ENCODE assay signal across 10 cellular contexts in the genomic region with DNA sequence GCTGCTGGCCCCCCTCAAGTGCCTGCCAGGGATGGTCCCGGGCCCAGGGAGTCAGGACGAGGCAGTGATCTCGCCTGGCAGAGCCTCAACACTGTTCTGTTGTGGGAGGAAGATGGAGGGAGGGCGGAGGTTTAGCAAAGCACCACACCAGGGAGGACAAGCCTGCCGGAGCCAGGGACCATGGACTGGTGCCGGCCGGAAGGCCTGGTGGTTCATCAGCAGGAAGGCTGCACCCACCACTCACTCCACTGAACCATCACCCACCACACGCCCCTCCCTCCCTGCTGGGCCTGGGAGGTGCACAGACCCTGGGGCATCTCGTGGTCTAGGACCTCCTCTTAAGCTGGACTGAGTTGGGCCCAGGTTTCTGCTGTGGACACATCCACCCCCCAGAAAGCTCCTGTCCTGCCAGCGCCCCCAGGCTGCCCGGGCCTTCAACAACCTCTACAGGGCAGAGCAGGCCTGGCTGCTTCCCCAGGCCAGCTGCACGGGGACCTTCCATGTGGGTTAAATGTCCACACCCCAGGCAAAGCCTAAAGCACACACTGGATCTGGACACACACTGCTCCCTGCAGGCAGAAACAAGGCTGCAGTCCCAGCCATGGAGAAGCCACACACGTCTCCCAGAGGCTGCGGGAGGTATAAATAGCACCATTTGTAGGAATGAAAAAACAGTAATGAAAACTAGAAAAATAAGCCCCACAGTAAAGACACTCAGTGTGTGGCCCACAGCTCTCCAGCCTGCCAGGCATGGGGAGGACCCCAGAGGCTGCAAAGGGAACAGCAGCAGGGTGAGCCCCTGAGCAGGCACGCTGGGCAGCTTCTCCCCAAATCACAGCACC. TPM values are rescaled to one million over a fixed set of nuclear protein-coding genes. Genes with fewer than 3 reads are reported as not detected.
DNase-seq lines count a peak whose midpoint lies in the region; ATAC-seq and TF ChIP-seq lines count a peak whose summit lies in the region.
"Had no signal": no experiment of that assay in that cellular context is flagged by ENCODE, and none has a peak within 500 bp of the region (broad histone marks: within the 10 kb centered on the region; RNA-seq: fewer than 3 reads in every experiment).

No MANE protein-coding gene starts in this region.

- no peaks in the 10 kb centered on the region for H3K27me3 Mint-ChIP-seq in stimulated activated naive B cell treated with anti-CD40 and anti-IgM and Interleukin-4, amounts not matched to agents 10 μg/mL and 1 μg/mL and 100 μg/mL, for 72 hours

- H3K4me3 Mint-ChIP-seq in stimulated activated naive B cell treated with anti-CD40 and anti-IgM and Interleukin-4, amounts not matched to agents 10 μg/mL and 1 μg/mL and 100 μg/mL, for 72 hours = no peak overlapping the region

- H3K36me3 ChIP-seq in H7 (replicated peaks; ENCODE audit: control insufficient read depth, insufficient read depth, low read length) = no peaks in the 10 kb centered on the region; the same call in none of the 2 replicates

- no peaks in the 10 kb centered on the region for H3K27me3 ChIP-seq in H7 (ENCODE audit: control insufficient read depth, insufficient read depth, low read length)
- H3K27me3 ChIP-seq: neutrophil had no signal

- H3K36me3 Mint-ChIP-seq in stimulated activated naive B cell treated with anti-CD40 and anti-IgM and Interleukin-4, amounts not matched to agents 10 μg/mL and 1 μg/mL and 100 μg/mL, for 72 hours = peaks cover 11 to 18% of the 10 kb centered on the region in 2 donors

- no peak overlapping the region for H3K4me3 ChIP-seq in H7 (ENCODE audit: insufficient read depth, low read depth, low read length)
- H3K4me3 ChIP-seq: HAP-1 had no signal

- ATAC-seq in SK-N-SH treated with all-trans-retinoic acid at 6 μM for 48 hours (peak; percentile 56), HG02981 (IDR thresholded peaks at IDR 0.05; ENCODE audit: unreplicated experiment) (no peak)
- peak; percentile 53 to 59 for ATAC-seq in stimulated activated naive B cell treated with anti-CD40 and anti-IgM and Interleukin-4, amounts not matched to agents 10 μg/mL and 1 μg/mL and 100 μg/mL, for 72 hours (replicated peaks)

- no peaks in the 10 kb centered on the region for H3K9me3 Mint-ChIP-seq in stimulated activated naive B cell treated with anti-CD40 and anti-IgM and Interleukin-4, amounts not matched to agents 10 μg/mL and 1 μg/mL and 100 μg/mL, for 72 hours

- H3K4me1 Mint-ChIP-seq in stimulated activated naive B cell treated with anti-CD40 and anti-IgM and Interleukin-4, amounts not matched to agents 10 μg/mL and 1 μg/mL and 100 μg/mL, for 72 hours = peaks cover 6 to 42% of the 10 kb centered on the region in 2 donors

- peak overlapping the region; percentile 47 for H3K27ac Mint-ChIP-seq in stimulated activated naive B cell treated with anti-CD40 and anti-IgM and Interleukin-4, amounts not matched to agents 10 μg/mL and 1 μg/mL and 100 μg/mL, for 72 hours

- DNase-seq in H7 (peak; percentile 83), foreskin melanocyte (peak; percentile 65), DMS79 (lab: John Stamatoyannopoulos, UW) (no peak), NCI-H187 treated with DMSO at 0.1 percent for 48 hours (lab: John Stamatoyannopoulos, UW) (no peak), kidney tubule cell (ENCODE audit: low spot score) (no peak)
- DNase-seq in stimulated activated naive B cell treated with anti-CD40 and anti-IgM and Interleukin-4, amounts not matched to agents 10 μg/mL and 1 μg/mL and 100 μg/mL, for 72 hours = no peak

TF ChIP-seq in SK-N-SH treated with all-trans-retinoic acid at 6 μM for 48 hours, 23 proteins besides CTCF, POLR2A, EP300 and RAD21:
- TF ChIP-seq, protein P1, sequence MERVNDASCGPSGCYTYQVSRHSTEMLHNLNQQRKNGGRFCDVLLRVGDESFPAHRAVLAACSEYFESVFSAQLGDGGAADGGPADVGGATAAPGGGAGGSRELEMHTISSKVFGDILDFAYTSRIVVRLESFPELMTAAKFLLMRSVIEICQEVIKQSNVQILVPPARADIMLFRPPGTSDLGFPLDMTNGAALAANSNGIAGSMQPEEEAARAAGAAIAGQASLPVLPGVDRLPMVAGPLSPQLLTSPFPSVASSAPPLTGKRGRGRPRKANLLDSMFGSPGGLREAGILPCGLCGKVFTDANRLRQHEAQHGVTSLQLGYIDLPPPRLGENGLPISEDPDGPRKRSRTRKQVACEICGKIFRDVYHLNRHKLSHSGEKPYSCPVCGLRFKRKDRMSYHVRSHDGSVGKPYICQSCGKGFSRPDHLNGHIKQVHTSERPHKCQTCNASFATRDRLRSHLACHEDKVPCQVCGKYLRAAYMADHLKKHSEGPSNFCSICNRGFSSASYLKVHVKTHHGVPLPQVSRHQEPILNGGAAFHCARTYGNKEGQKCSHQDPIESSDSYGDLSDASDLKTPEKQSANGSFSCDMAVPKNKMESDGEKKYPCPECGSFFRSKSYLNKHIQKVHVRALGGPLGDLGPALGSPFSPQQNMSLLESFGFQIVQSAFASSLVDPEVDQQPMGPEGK (CRISPR knock-in tag; IDR thresholded peaks at IDR 0.05; ENCODE audit: borderline replicate concordance) = no peak
- no peak for TF ChIP-seq TCF4 (CRISPR knock-in tag; IDR thresholded peaks at IDR 0.05; ENCODE audit: borderline replicate concordance)
- TF ChIP-seq, protein P2, sequence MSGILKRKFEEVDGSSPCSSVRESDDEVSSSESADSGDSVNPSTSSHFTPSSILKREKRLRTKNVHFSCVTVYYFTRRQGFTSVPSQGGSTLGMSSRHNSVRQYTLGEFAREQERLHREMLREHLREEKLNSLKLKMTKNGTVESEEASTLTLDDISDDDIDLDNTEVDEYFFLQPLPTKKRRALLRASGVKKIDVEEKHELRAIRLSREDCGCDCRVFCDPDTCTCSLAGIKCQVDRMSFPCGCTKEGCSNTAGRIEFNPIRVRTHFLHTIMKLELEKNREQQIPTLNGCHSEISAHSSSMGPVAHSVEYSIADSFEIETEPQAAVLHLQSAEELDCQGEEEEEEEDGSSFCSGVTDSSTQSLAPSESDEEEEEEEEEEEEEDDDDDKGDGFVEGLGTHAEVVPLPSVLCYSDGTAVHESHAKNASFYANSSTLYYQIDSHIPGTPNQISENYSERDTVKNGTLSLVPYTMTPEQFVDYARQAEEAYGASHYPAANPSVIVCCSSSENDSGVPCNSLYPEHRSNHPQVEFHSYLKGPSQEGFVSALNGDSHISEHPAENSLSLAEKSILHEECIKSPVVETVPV (CRISPR knock-in tag; IDR thresholded peaks at IDR 0.05) = no peak
- no peak for TF ChIP-seq OSR1 (CRISPR knock-in tag; IDR thresholded peaks at IDR 0.05)
- no peak for TF ChIP-seq ZFP30 (CRISPR knock-in tag; IDR thresholded peaks at IDR 0.05)
- TF ChIP-seq BACH2 (CRISPR knock-in tag; IDR thresholded peaks at IDR 0.05; ENCODE audit: borderline replicate concordance) = no peak
- no peak for TF ChIP-seq ZFP3 (CRISPR knock-in tag; IDR thresholded peaks at IDR 0.05)
- TF ChIP-seq, protein P3, sequence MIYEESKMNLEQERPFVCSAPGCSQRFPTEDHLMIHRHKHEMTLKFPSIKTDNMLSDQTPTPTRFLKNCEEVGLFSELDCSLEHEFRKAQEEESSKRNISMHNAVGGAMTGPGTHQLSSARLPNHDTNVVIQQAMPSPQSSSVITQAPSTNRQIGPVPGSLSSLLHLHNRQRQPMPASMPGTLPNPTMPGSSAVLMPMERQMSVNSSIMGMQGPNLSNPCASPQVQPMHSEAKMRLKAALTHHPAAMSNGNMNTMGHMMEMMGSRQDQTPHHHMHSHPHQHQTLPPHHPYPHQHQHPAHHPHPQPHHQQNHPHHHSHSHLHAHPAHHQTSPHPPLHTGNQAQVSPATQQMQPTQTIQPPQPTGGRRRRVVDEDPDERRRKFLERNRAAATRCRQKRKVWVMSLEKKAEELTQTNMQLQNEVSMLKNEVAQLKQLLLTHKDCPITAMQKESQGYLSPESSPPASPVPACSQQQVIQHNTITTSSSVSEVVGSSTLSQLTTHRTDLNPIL (CRISPR knock-in tag; IDR thresholded peaks at IDR 0.05; ENCODE audit: low read depth) = no peak
- TF ChIP-seq CSDC2 (CRISPR knock-in tag; IDR thresholded peaks at IDR 0.05) = no peak
- TF ChIP-seq, protein P4, sequence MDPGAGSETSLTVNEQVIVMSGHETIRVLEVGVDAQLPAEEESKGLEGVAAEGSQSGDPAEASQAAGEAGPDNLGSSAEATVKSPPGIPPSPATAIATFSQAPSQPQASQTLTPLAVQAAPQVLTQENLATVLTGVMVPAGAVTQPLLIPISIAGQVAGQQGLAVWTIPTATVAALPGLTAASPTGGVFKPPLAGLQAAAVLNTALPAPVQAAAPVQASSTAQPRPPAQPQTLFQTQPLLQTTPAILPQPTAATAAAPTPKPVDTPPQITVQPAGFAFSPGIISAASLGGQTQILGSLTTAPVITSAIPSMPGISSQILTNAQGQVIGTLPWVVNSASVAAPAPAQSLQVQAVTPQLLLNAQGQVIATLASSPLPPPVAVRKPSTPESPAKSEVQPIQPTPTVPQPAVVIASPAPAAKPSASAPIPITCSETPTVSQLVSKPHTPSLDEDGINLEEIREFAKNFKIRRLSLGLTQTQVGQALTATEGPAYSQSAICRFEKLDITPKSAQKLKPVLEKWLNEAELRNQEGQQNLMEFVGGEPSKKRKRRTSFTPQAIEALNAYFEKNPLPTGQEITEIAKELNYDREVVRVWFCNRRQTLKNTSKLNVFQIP (CRISPR knock-in tag; IDR thresholded peaks at IDR 0.05; ENCODE audit: borderline replicate concordance, low read depth) = no peak
- no peak for TF ChIP-seq TOX (CRISPR knock-in tag; IDR thresholded peaks at IDR 0.05; ENCODE audit: borderline replicate concordance)
- no peak for TF ChIP-seq ZNF565 (CRISPR knock-in tag; conservative IDR thresholded peaks at IDR 0.05; ENCODE audit: low read depth)

RNA-seq across cellular contexts. Expression of a gene that starts 10.4 kb away (rescaled TPM):
- 13.6 and 14.3 TPM in 2 replicates for total RNA-seq in H7 (2014; rRNA removed; shearing (Covaris generic))

RNA-seq across cellular contexts. Expression of a gene that starts 23.9 kb away (rescaled TPM):
- total RNA-seq in H7 (2014; rRNA removed; shearing (Covaris generic)) = 80.7 and 94.3 TPM in 2 replicates

RNA-seq across cellular contexts. Expression of a gene that starts 38.9 kb away (rescaled TPM):
- 105 and 113 TPM in 2 replicates for total RNA-seq in H7 (2014; rRNA removed; shearing (Covaris generic))

RNA-seq across cellular contexts. Expression of a gene that starts 49.1 kb away (rescaled TPM):
- 25.6 and 32.7 TPM in 2 replicates for total RNA-seq in H7 (2014; rRNA removed; shearing (Covaris generic))

Comparison
In these comparisons a context has a peak if more than half of its experiments do, and no peak if none do; other contexts are left out.
1. DNase-seq: peak in H7 (single experiment) and foreskin melanocyte (single experiment); none in stimulated activated naive B cell treated with anti-CD40 and anti-IgM and Interleukin-4, amounts not matched to agents 10 μg/mL and 1 μg/mL and 100 μg/mL, for 72 hours (single experiment), DMS79 (single experiment), NCI-H187 treated with DMSO at 0.1 percent for 48 hours (single experiment) and kidney tubule cell (single experiment).